ENCODE assay signal across 19 cellular contexts in genomic region chr5:75192804-75193203, GRCh38. TPM values are rescaled to one million over a fixed set of nuclear protein-coding genes. Genes with fewer than 3 reads are reported as not detected.
DNase-seq lines count a peak whose midpoint lies in the region; ATAC-seq and TF ChIP-seq lines count a peak whose summit lies in the region.
"Had no signal": no experiment of that assay in that cellular context is flagged by ENCODE, and none has a peak within 500 bp of the region (broad histone marks: within the 10 kb centered on the region; RNA-seq: fewer than 3 reads in every experiment).

No MANE protein-coding gene starts in this region.

- no peak for TF ChIP-seq CTCF in MCF 10A (IDR thresholded peaks at IDR 0.05; ENCODE audit: unreplicated experiment)
- no peak for TF ChIP-seq CTCF in breast epithelium (IDR thresholded peaks at IDR 0.05)

- no peaks in the 10 kb centered on the region for H3K9me3 ChIP-seq in breast epithelium
- H3K9me3 ChIP-seq: BLaER1, MG63 had no signal

- intact Hi-C loops in MCF 10A (cut with micrococcal nuclease) (no loop called here), breast epithelium (cut with DNase I; ENCODE audit: low total_unique reads) (no loop called here)

- no peaks in the 10 kb centered on the region for H3K36me3 ChIP-seq in breast epithelium
- H3K36me3 ChIP-seq: BLaER1, MG63 had no signal

- H3K4me1 Mint-ChIP-seq in MCF 10A (ENCODE audit: insufficient read depth, unreplicated experiment) = no peaks in the 10 kb centered on the region

- no peaks in the 10 kb centered on the region for H3K9me3 Mint-ChIP-seq in MCF 10A (ENCODE audit: unreplicated experiment)
- no peaks in the 10 kb centered on the region for H3K9me3 Mint-ChIP-seq in activated naive CD4-positive, alpha-beta T cell treated with anti-CD3 and anti-CD28 coated beads, Interleukin-2, amount 50 U/mL, for 72 hours
- H3K9me3 Mint-ChIP-seq: CD8-positive, alpha-beta T cell had no signal

- CTCF ChIA-PET in MCF 10A (lab: Yijun Ruan, JAX) = interaction anchor here (0.6 to 1.0 kb wide), 5 partner anchors 13 to 515 kb away, joined by 3 to 5 read pairs (median 4); partner anchors contain the start of gene HMGCR

- no peak overlapping the region for H3K4me3 Mint-ChIP-seq in MCF 10A (ENCODE audit: unreplicated experiment)
- H3K4me3 Mint-ChIP-seq: CD8-positive, alpha-beta T cell had no signal

- no peak overlapping the region for H3K4me3 ChIP-seq in breast epithelium
- H3K4me3 ChIP-seq: BLaER1, MG63 had no signal

- H3K27me3 ChIP-seq in breast epithelium = no peaks in the 10 kb centered on the region
- H3K27me3 ChIP-seq: BLaER1 had no signal

- H3K27me3 Mint-ChIP-seq in MCF 10A (ENCODE audit: insufficient read depth, unreplicated experiment) = no peaks in the 10 kb centered on the region

- no peak overlapping the region for H3K27ac Mint-ChIP-seq in MCF 10A (ENCODE audit: low read depth, unreplicated experiment)
- H3K27ac Mint-ChIP-seq in activated naive CD4-positive, alpha-beta T cell treated with anti-CD3 and anti-CD28 coated beads, Interleukin-2, amount 50 U/mL, for 72 hours = no peak overlapping the region
- H3K27ac Mint-ChIP-seq: CD8-positive, alpha-beta T cell had no signal

- peak; percentile 7 to 25 for DNase-seq in activated CD4-positive, alpha-beta T cell treated with anti-CD3 and anti-CD28 coated beads, Interleukin-2, amount 50 U/mL, for 48 hours
- no peak for DNase-seq in activated CD4-positive, alpha-beta T cell treated with anti-CD3 and anti-CD28 coated beads for 1 hour
- DNase-seq in MCF 10A (ENCODE audit: unreplicated experiment) (peak; percentile 3), breast epithelium (ENCODE audit: low spot score in 2 of 2) (no peak), hippocampal formation (lab: John Stamatoyannopoulos, UW) (no peak), UCSD-AML1 (lab: John Stamatoyannopoulos, UW; ENCODE audit: unreplicated experiment) (no peak)
- peak in 1 of 2 donors; percentile 18 for DNase-seq in activated naive CD4-positive, alpha-beta T cell treated with anti-CD3 and anti-CD28 coated beads, Interleukin-2, amount 50 U/mL, for 72 hours (ENCODE audit: low spot score in 2 of 2)
- peak; percentile 4 for DNase-seq in stimulated activated CD4-positive, alpha-beta T cell treated with anti-CD3 and anti-CD28 coated beads, Interleukin-2, amount 100 ng/mL, for 48 hours
- DNase-seq: CD8-positive, alpha-beta T cell; DMS79; H7; KG1; MG63; NCI-H1105; NCI-H1694; NCI-H226; NCI-H524 treated with DMSO at 0.1 percent for 48 hours had no signal

- no peaks in the 10 kb centered on the region for H3K4me1 ChIP-seq in breast epithelium
- H3K4me1 ChIP-seq: BLaER1 had no signal

- BruUV-seq in MCF 10A (replicated peaks; lab: Mats Ljungman, UMichigan) = no TSS peak

- POLR2A ChIA-PET in MCF 10A (lab: Yijun Ruan, JAX) = interaction anchor here (0.6 kb wide), 1 partner anchor 193 kb away, joined by 4 read pairs; no protein-coding TSS in a partner anchor

- no peak overlapping the region for H3K27ac ChIP-seq in breast epithelium
- H3K27ac ChIP-seq: BLaER1 had no signal

- ATAC-seq in activated naive CD4-positive, alpha-beta T cell treated with anti-CD3 and anti-CD28 coated beads, Interleukin-2, amount 50 U/mL, for 72 hours = peak; percentile 51 to 86
- ATAC-seq: CD8-positive, alpha-beta T cell; Panc1 had no signal

- TF ChIP-seq POLR2A in breast epithelium (IDR thresholded peaks at IDR 0.05) = no peak

- H3K36me3 Mint-ChIP-seq in MCF 10A (ENCODE audit: insufficient read depth, unreplicated experiment) = no peaks in the 10 kb centered on the region
- H3K36me3 Mint-ChIP-seq in activated naive CD4-positive, alpha-beta T cell treated with anti-CD3 and anti-CD28 coated beads, Interleukin-2, amount 50 U/mL, for 72 hours = no peaks in the 10 kb centered on the region
- H3K36me3 Mint-ChIP-seq: CD8-positive, alpha-beta T cell had no signal

RNA-seq across cellular contexts. Expression of gene ANKRD31, which starts 43.9 kb away (rescaled TPM):
- total RNA-seq in MCF 10A (2022) (0.28 and 0.56 TPM in 2 replicates), breast epithelium (under 1 TPM; 0.32 to 0.66 (median 0.59) TPM)
- under 1 TPM; 0.34 to 0.47 TPM for total RNA-seq in activated naive CD4-positive, alpha-beta T cell treated with anti-CD3 and anti-CD28 coated beads, Interleukin-2, amount 50 U/mL, for 72 hours
- total RNA-seq: H7 had no signal

Comparison
In these comparisons a context has a peak if more than half of its experiments do, and no peak if none do; other contexts are left out.
1. DNase-seq: peak in activated CD4-positive, alpha-beta T cell treated with anti-CD3 and anti-CD28 coated beads, Interleukin-2, amount 50 U/mL, for 48 hours (2 of 2), MCF 10A (single experiment) and stimulated activated CD4-positive, alpha-beta T cell treated with anti-CD3 and anti-CD28 coated beads, Interleukin-2, amount 100 ng/mL, for 48 hours (2 of 2); none in activated CD4-positive, alpha-beta T cell treated with anti-CD3 and anti-CD28 coated beads for 1 hour (single experiment), breast epithelium (0 of 2), hippocampal formation (0 of 2) and UCSD-AML1 (single experiment).